Comparison of ENCODE assay signal across 8 cellular contexts in genomic region chr18:44826418-44827259, GRCh38.
DNase-seq lines count a peak whose midpoint lies in the region; ATAC-seq and TF ChIP-seq lines count a peak whose summit lies in the region.

No MANE protein-coding gene starts in this region.

- ATAC-seq in PC-3, result no peak

- H3K27me3 ChIP-seq in PC-3 (ENCODE audit: low read length), result no peaks in the 10 kb centered on the region
- no peaks in the 10 kb centered on the region for H3K27me3 ChIP-seq in neuronal stem cell (ENCODE audit: control insufficient read depth in 3 of 3, insufficient read depth in 3 of 3, low read depth in 1 of 3, low read length in 3 of 3)

- no TSS peak for BruUV-seq in PC-3 (replicated peaks; lab: Mats Ljungman, UMichigan)

- H3K4me1 ChIP-seq in PC-3 (ENCODE audit: insufficient read depth, low read length), result peaks cover 46% of the 10 kb centered on the region
- peaks cover 8 to 30% of the 10 kb centered on the region in 2 donors for H3K4me1 ChIP-seq in neuronal stem cell (ENCODE audit: control insufficient read depth in 2 of 2, insufficient read depth in 1 of 2, low read depth in 1 of 2, low read length in 2 of 2)

- no peak overlapping the region for H2BK5ac ChIP-seq in neuronal stem cell (ENCODE audit: low read length)

- no peak overlapping the region for H3K4ac ChIP-seq in neuronal stem cell (ENCODE audit: low read length)

- no CpG with 5 or more reads among the region's 5 CpGs for WGBS in neuronal stem cell (ENCODE audit: extremely low coverage in 2 of 2, insufficient read length in 2 of 2, insufficient replicate concordance in 1 of 2), 2 donors

- no peak overlapping the region for H4K91ac ChIP-seq in neuronal stem cell (ENCODE audit: low read depth, low read length, poor library complexity)

- H3K4me2 ChIP-seq in PC-3 (ENCODE audit: low read length), result peak overlapping the region; percentile 53
- peak overlapping the region; percentile 13 for H3K4me2 ChIP-seq in neuronal stem cell (ENCODE audit: insufficient read depth, low read length, poor library complexity, severe bottlenecking)

- H3K36me3 ChIP-seq in PC-3 (ENCODE audit: low read depth, low read length), result no peaks in the 10 kb centered on the region
- no peaks in the 10 kb centered on the region for H3K36me3 ChIP-seq in neuronal stem cell (replicated peaks in 1 of 2; ENCODE audit: control insufficient read depth in 2 of 2, insufficient read depth in 2 of 2, low read length in 2 of 2)

- intact Hi-C loops in PC-3 (cut with micrococcal nuclease), result no loop called here

- H3K9ac ChIP-seq in PC-3 (ENCODE audit: low read length) (no peak overlapping the region), neuronal stem cell (ENCODE audit: low read depth, low read length, poor library complexity) (no peak overlapping the region)

- CTCF ChIA-PET in PC-3 (lab: Charles Lee), result interaction anchor here (0.6 kb wide), 1 partner anchor 20 kb away, joined by 5 read pairs; no protein-coding TSS in a partner anchor

- H3K79me2 ChIP-seq in PC-3 (ENCODE audit: low read length), result no peaks in the 10 kb centered on the region

- no peak overlapping the region for H4K8ac ChIP-seq in neuronal stem cell (ENCODE audit: low read depth, low read length)

- no peak overlapping the region for H3K23ac ChIP-seq in neuronal stem cell (ENCODE audit: low read depth, low read length, poor library complexity)

- H2BK15ac ChIP-seq in neuronal stem cell (ENCODE audit: low read length), result no peak overlapping the region

- no peak overlapping the region for H3K14ac ChIP-seq in neuronal stem cell (ENCODE audit: low read length)

- no peaks in the 10 kb centered on the region for H3K9me2 ChIP-seq in PC-3 (replicated peaks; ENCODE audit: low read length)

- H3K9me3 ChIP-seq in PC-3 (ENCODE audit: low read length) (no peaks in the 10 kb centered on the region), neuronal stem cell (replicated peaks in 1 of 2; ENCODE audit: control insufficient read depth in 2 of 2, insufficient read depth in 1 of 2, low read depth in 1 of 2, low read length in 2 of 2) (no peaks in the 10 kb centered on the region)

- no peak overlapping the region for H2BK12ac ChIP-seq in neuronal stem cell (ENCODE audit: low read length)

- POLR2A ChIA-PET in PC-3 (lab: Charles Lee; ENCODE audit: unreplicated experiment), result no interaction called here

- H3K18ac ChIP-seq in neuronal stem cell (ENCODE audit: low read length), result no peak overlapping the region

- H4K20me1 ChIP-seq in PC-3 (ENCODE audit: low read length), result no peaks in the 10 kb centered on the region

- peak; percentile 78 for DNase-seq in GM04504 (ENCODE audit: low read depth)
- DNase-seq in PC-3, result peak; percentile 63
- peak; percentile 96 for DNase-seq in fibroblast of mammary gland (ENCODE audit: low read depth)
- peak; percentile 23 for DNase-seq in neuronal stem cell (ENCODE audit: low spot score)
- no peak for DNase-seq in T-helper 9 cell
- no peak for DNase-seq in D341Med (ENCODE audit: low spot score)
- no peak for DNase-seq in GOT3 (lab: John Stamatoyannopoulos, UW)
- DNase-seq in HuH-7.5 (ENCODE audit: low spot score), result no peak

- H2AFZ ChIP-seq in PC-3 (ENCODE audit: low read length) (peak overlapping the region; percentile 60; the same call in 1 of the 2 replicates), neuronal stem cell (ENCODE audit: low read length) (peak overlapping the region; percentile 52)

- peaks cover 6% of the 10 kb centered on the region for H3F3A ChIP-seq in PC-3 (ENCODE audit: low read length, unreplicated experiment)

- peak overlapping the region; percentile 45 for H3K27ac ChIP-seq in PC-3 (ENCODE audit: low read length)
- peak overlapping the region; percentile 61 for H3K27ac ChIP-seq in neuronal stem cell (replicated peaks; ENCODE audit: low read length)

- H2BK120ac ChIP-seq in neuronal stem cell (ENCODE audit: low read depth, low read length), result no peak overlapping the region

- no peak overlapping the region for H2AK5ac ChIP-seq in neuronal stem cell (ENCODE audit: low read depth, low read length)

- H3K79me1 ChIP-seq in neuronal stem cell (ENCODE audit: low read depth, low read length), result no peaks in the 10 kb centered on the region

- TF ChIP-seq CTCF in PC-3 (conservative IDR thresholded peaks at IDR 0.05; ENCODE audit: low read depth, low read length) (no peak), fibroblast of mammary gland (conservative IDR thresholded peaks at IDR 0.05; ENCODE audit: control insufficient read depth, insufficient read depth, low read depth, low read length) (no peak)

- no peak overlapping the region for H3K4me3 ChIP-seq in PC-3 (ENCODE audit: low read length)
- H3K4me3 ChIP-seq in fibroblast of mammary gland (ENCODE audit: control insufficient read depth, low read depth, low read length), result no peak overlapping the region
- no peak overlapping the region for H3K4me3 ChIP-seq in neuronal stem cell (ENCODE audit: low read length in 2 of 2)

Comparison
In these comparisons a context has a peak if more than half of its experiments do, and no peak if none do; other contexts are left out.
1. DNase-seq: peak in GM04504 (single experiment), PC-3 (single experiment), fibroblast of mammary gland (single experiment) and neuronal stem cell (single experiment); none in T-helper 9 cell (single experiment), D341Med (single experiment), GOT3 (single experiment) and HuH-7.5 (single experiment).